ENCODE assay signal across 30 cellular contexts in the genomic region with DNA sequence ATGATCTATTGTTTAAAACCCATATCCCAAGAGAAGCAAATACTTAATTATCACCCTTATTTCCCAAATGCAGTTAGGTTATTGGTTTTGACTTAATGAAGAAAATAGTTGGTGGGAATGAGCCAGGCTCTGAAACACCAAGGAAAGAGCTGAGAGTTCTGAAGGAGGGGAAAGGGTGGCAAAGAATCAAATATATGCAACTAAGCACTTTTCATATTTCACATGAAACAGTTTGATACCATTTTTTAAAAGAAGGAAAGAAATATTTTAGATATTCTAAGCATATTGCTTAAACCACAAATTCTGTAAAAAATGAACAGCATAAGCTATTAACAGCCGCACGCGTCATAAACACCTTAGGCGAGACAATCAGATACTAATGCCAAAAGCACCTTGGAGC.
"Had no signal": no experiment of that assay in that cellular context is flagged by ENCODE, and none has a peak within 500 bp of the region (broad histone marks: within the 10 kb centered on the region; RNA-seq: fewer than 3 reads in every experiment).

No MANE protein-coding gene starts in this region.

- H2AFZ ChIP-seq: neural progenitor cell, parathyroid adenoma had no signal

- H3K4me3 Mint-ChIP-seq: naive thymus-derived CD4-positive, alpha-beta T cell; natural killer cell; nephron; neural progenitor cell; stimulated activated memory B cell treated with anti-CD40 and anti-IgM and Interleukin-4, amounts not matched to agents 10 μg/mL and 1 μg/mL and 100 μg/mL, for 72 hours; stimulated activated naive CD8-positive, alpha-beta T cell treated with anti-CD3 and anti-CD28 coated beads, Interleukin-15, amount 100 ng/mL, for 72 hours; type B pancreatic cell had no signal

- H3K4me1 Mint-ChIP-seq: naive thymus-derived CD4-positive, alpha-beta T cell; natural killer cell; stimulated activated memory B cell treated with anti-CD40 and anti-IgM and Interleukin-4, amounts not matched to agents 10 μg/mL and 1 μg/mL and 100 μg/mL, for 72 hours; stimulated activated naive CD8-positive, alpha-beta T cell treated with anti-CD3 and anti-CD28 coated beads, Interleukin-15, amount 100 ng/mL, for 72 hours had no signal

- H3K36me3 Mint-ChIP-seq: naive thymus-derived CD4-positive, alpha-beta T cell; natural killer cell; neural progenitor cell; stimulated activated memory B cell treated with anti-CD40 and anti-IgM and Interleukin-4, amounts not matched to agents 10 μg/mL and 1 μg/mL and 100 μg/mL, for 72 hours; type B pancreatic cell had no signal

- H3K9me3 Mint-ChIP-seq: naive thymus-derived CD4-positive, alpha-beta T cell; natural killer cell; nephron; stimulated activated memory B cell treated with anti-CD40 and anti-IgM and Interleukin-4, amounts not matched to agents 10 μg/mL and 1 μg/mL and 100 μg/mL, for 72 hours; stimulated activated naive CD8-positive, alpha-beta T cell treated with anti-CD3 and anti-CD28 coated beads, Interleukin-15, amount 100 ng/mL, for 72 hours; type B pancreatic cell had no signal

- H3K79me2 ChIP-seq: parathyroid adenoma had no signal

- DNase-seq: naive thymus-derived CD4-positive, alpha-beta T cell; natural killer cell; occipital lobe; ovary; posterior cingulate gyrus; psoas muscle; right cardiac atrium; spleen; stimulated activated CD4-positive, alpha-beta T cell treated with anti-CD3 and anti-CD28 coated beads, Interleukin-12 subunit alpha, Interleukin-12 subunit beta, amount 100 ng/mL, for 4 hours; stimulated activated CD4-positive, alpha-beta T cell treated with anti-CD3 and anti-CD28 coated beads, Interleukin-1b, Interleukin-23, amount 100 ng/mL, for 48 hours; stimulated activated CD4-positive, alpha-beta T cell treated with anti-CD3 and anti-CD28 coated beads, Interleukin-4, amount 100 ng/mL, for 1 hour; stimulated activated CD4-positive, alpha-beta T cell treated with anti-CD3 and anti-CD28 coated beads, Interleukin-4, amount 100 ng/mL, for 4 hours; stimulated activated CD8-positive, alpha-beta memory T cell treated with anti-CD3 and anti-CD28 coated beads, Interleukin-4, amount 100 ng/mL, for 48 hours; stimulated activated naive CD4-positive, alpha-beta T cell; stimulated activated naive CD8-positive, alpha-beta T cell treated with anti-CD3 and anti-CD28 coated beads, Interleukin-15, amount 100 ng/mL, for 72 hours; stimulated activated naive CD8-positive, alpha-beta T cell treated with anti-CD3 and anti-CD28 coated beads, Interleukin-15, Interleukin-2, amounts not matched to agents 100 U/mL and 50 U/mL, for 24 hours; thyroid gland; upper lobe of right lung; uterus had no signal

- ATAC-seq: naive thymus-derived CD4-positive, alpha-beta T cell; natural killer cell; psoas muscle; right cardiac atrium; sciatic nerve; stimulated activated memory B cell treated with anti-CD40 and anti-IgM and Interleukin-4, amounts not matched to agents 10 μg/mL and 1 μg/mL and 100 μg/mL, for 72 hours; stimulated activated naive CD8-positive, alpha-beta T cell treated with anti-CD3 and anti-CD28 coated beads, Interleukin-15, amount 100 ng/mL, for 72 hours; stimulated activated naive CD8-positive, alpha-beta T cell treated with anti-CD3 and anti-CD28 coated beads, Interleukin-15, Interleukin-2, amounts not matched to agents 100 U/mL and 50 U/mL, for 24 hours; upper lobe of right lung had no signal

- H3K27ac Mint-ChIP-seq: naive thymus-derived CD4-positive, alpha-beta T cell; natural killer cell; nephron; neural progenitor cell; progenitor cell of endocrine pancreas; stimulated activated memory B cell treated with anti-CD40 and anti-IgM and Interleukin-4, amounts not matched to agents 10 μg/mL and 1 μg/mL and 100 μg/mL, for 72 hours; stimulated activated naive CD8-positive, alpha-beta T cell treated with anti-CD3 and anti-CD28 coated beads, Interleukin-15, amount 100 ng/mL, for 72 hours; type B pancreatic cell had no signal

- H3K9me3 ChIP-seq: ovary, psoas muscle, spleen, thoracic aorta, thyroid gland, tibial nerve, upper lobe of right lung, uterus had no signal

- H3K27ac ChIP-seq: neural progenitor cell, ovary, parathyroid adenoma, psoas muscle, skin epidermis, spleen, thoracic aorta, thyroid gland, tibial nerve, upper lobe of right lung, uterus had no signal

- H3K27me3 ChIP-seq: ovary, thyroid gland, tibial nerve, uterus had no signal

- H3K4me2 ChIP-seq: neural progenitor cell, smooth muscle cell had no signal

- H3K36me3 ChIP-seq: neural progenitor cell, ovary, spleen, thoracic aorta, thyroid gland, tibial nerve, upper lobe of right lung, uterus had no signal

- H3K4me1 ChIP-seq: parathyroid adenoma, psoas muscle, spleen, thyroid gland, tibial nerve, upper lobe of right lung, uterus had no signal

- H3K9ac ChIP-seq: neural progenitor cell, parathyroid adenoma had no signal

- H3K4me3 ChIP-seq: neural progenitor cell, ovary, psoas muscle, skin epidermis, smooth muscle cell, spleen, thoracic aorta, thyroid gland, tibial nerve, upper lobe of right lung, uterus had no signal
